Comparison of ENCODE assay signal across 26 cellular contexts in genomic region chr3:31667582-31667981, GRCh38.
"Had no signal": no experiment of that assay in that cellular context is flagged by ENCODE, and none has a peak within 500 bp of the region (broad histone marks: within the 10 kb centered on the region; RNA-seq: fewer than 3 reads in every experiment).

No MANE protein-coding gene starts in this region.

- H3K27ac ChIP-seq: adrenal gland, body of pancreas, gastroesophageal sphincter, heart right ventricle, hepatocyte, WERI-Rb-1 had no signal

- H3K4me3 ChIP-seq: adrenal gland, body of pancreas, esophagus squamous epithelium, gastroesophageal sphincter, heart right ventricle, hepatocyte had no signal

- DNase-seq: activated B cell treated with CpG ODN at 0.5 μM for 24 hours; activated CD4-positive, alpha-beta T cell treated with anti-CD3 and anti-CD28 coated beads for 48 hours; activated CD4-positive, alpha-beta T cell treated with anti-CD3 and anti-CD28 coated beads, Interleukin-2, amount 50 U/mL, for 1 hour; activated CD4-positive, alpha-beta T cell treated with anti-CD3 and anti-CD28 coated beads, Interleukin-2, amount 50 U/mL, for 48 hours; activated CD8-positive, alpha-beta memory T cell treated with anti-CD3 and anti-CD28 coated beads for 24 hours; activated CD8-positive, alpha-beta T cell treated with anti-CD3 and anti-CD28 coated beads for 36 hours; activated effector memory CD4-positive, alpha-beta T cell treated with Interleukin-2 at 50 U/mL for 16 hours; activated naive CD4-positive, alpha-beta T cell treated with anti-CD3 and anti-CD28 coated beads for 36 hours; activated naive CD8-positive, alpha-beta T cell treated with anti-CD3 and anti-CD28 coated beads for 36 hours; activated naive CD8-positive, alpha-beta T cell treated with anti-CD3 and anti-CD28 coated beads, Interleukin-2, amount 50 U/mL, for 24 hours; activated T-cell treated with anti-CD3 and anti-CD28 coated beads, Interleukin-2, amount 50 U/mL, for 4 hours; adrenal gland; amygdala; aorta; body of pancreas; caudate nucleus; cortex of kidney; dermis blood vessel endothelial cell; effector CD4-positive, alpha-beta T cell; effector memory CD8-positive, alpha-beta T cell; esophagus squamous epithelium; foreskin melanocyte; heart right ventricle; WERI-Rb-1 had no signal
